In genomic region chr6:169371344-169372144, GRCh38 we compare ENCODE assay signal across 12 cellular contexts.
DNase-seq lines count a peak whose midpoint lies in the region; ATAC-seq and TF ChIP-seq lines count a peak whose summit lies in the region.
"Had no signal": no experiment of that assay in that cellular context is flagged by ENCODE, and none has a peak within 500 bp of the region (broad histone marks: within the 10 kb centered on the region; RNA-seq: fewer than 3 reads in every experiment).

No MANE protein-coding gene starts in this region.

- no peak for TF ChIP-seq CTCF in RWPE1 (conservative IDR thresholded peaks at IDR 0.05; ENCODE audit: low read depth)
- TF ChIP-seq CTCF in fibroblast of villous mesenchyme (IDR thresholded peaks at IDR 0.05; ENCODE audit: insufficient read depth, low read depth, low read length) = no peak
- TF ChIP-seq CTCF in OCI-LY7 (conservative IDR thresholded peaks at IDR 0.05; ENCODE audit: low read length) = no peak

- H3K4me2 ChIP-seq in OCI-LY7 (ENCODE audit: low read length) = no peak overlapping the region

- H3K27me3 Mint-ChIP-seq in CD4-positive, alpha-beta memory T cell = no peaks in the 10 kb centered on the region

- no TSS peak for BruUV-seq in OCI-LY7 (replicated peaks; lab: Mats Ljungman, UMichigan)

- no peaks in the 10 kb centered on the region for H3K4me1 Mint-ChIP-seq in CD4-positive, alpha-beta memory T cell

- no peak overlapping the region for H2AFZ ChIP-seq in OCI-LY7 (ENCODE audit: low read length)

- H3K27ac Mint-ChIP-seq in CD4-positive, alpha-beta memory T cell = peak overlapping the region in 1 of 7 donors; percentile 51
- H3K27ac Mint-ChIP-seq: activated naive CD8-positive, alpha-beta T cell had no signal

- H3K9me2 ChIP-seq in OCI-LY7 (ENCODE audit: insufficient read depth, low read length) = no peaks in the 10 kb centered on the region

- H4K20me1 ChIP-seq in OCI-LY7 (ENCODE audit: insufficient read depth, low read length) = no peaks in the 10 kb centered on the region

- CTCF ChIA-PET in RWPE1 (lab: Yijun Ruan, JAX) (interaction anchor here (0.7 kb wide), 1 partner anchor 807 kb away, joined by 6 read pairs; no protein-coding TSS in a partner anchor), OCI-LY7 (lab: Charles Lee; ENCODE audit: unreplicated experiment) (no interaction called here)
- CTCF ChIA-PET in CD4-positive, alpha-beta memory T cell (lab: Charles Lee; ENCODE audit: partially characterized antibody) = no interaction called here

- peaks cover 0 to 2% of the 10 kb centered on the region in 2 donors for H3K36me3 Mint-ChIP-seq in CD4-positive, alpha-beta memory T cell

- no peaks in the 10 kb centered on the region for H3K4me1 ChIP-seq in OCI-LY7 (ENCODE audit: insufficient read depth, low read length, poor library complexity, severe bottlenecking)
- H3K4me1 ChIP-seq in CD4-positive, alpha-beta memory T cell (ENCODE audit: insufficient read depth, low read length) = no peaks in the 10 kb centered on the region

- H3K9me3 ChIP-seq in OCI-LY7 (ENCODE audit: low read length) = peaks cover 8% of the 10 kb centered on the region; the same call in 1 of the 2 replicates
- no peaks in the 10 kb centered on the region for H3K9me3 ChIP-seq in CD4-positive, alpha-beta memory T cell (ENCODE audit: control insufficient read depth in 1 of 2, low read length in 2 of 2)

- H3K79me2 ChIP-seq in OCI-LY7 (ENCODE audit: insufficient read depth, low read depth, low read length) = no peaks in the 10 kb centered on the region

- peak overlapping the region; percentile 36 for H3K27ac ChIP-seq in RWPE1
- H3K27ac ChIP-seq in OCI-LY7 (ENCODE audit: low read depth, low read length, poor library complexity, severe bottlenecking) = no peak overlapping the region
- no peak overlapping the region for H3K27ac ChIP-seq in CD4-positive, alpha-beta memory T cell (ENCODE audit: low read depth, low read length)
- H3K27ac ChIP-seq: epithelial cell of prostate had no signal

- ATAC-seq in GM19023 (IDR thresholded peaks at IDR 0.05; ENCODE audit: unreplicated experiment) = no peak

- H3K9me3 Mint-ChIP-seq in CD4-positive, alpha-beta memory T cell = peaks cover 2 to 16% (median 10%) of the 10 kb centered on the region in 8 donors

- POLR2A ChIA-PET in RWPE1 (lab: Yijun Ruan, JAX; ENCODE audit: low non-redundant PET) = no interaction called here
- POLR2A ChIA-PET in OCI-LY7 (lab: Charles Lee) = interaction anchor here (0.6 kb wide), 1 partner anchor 960 kb away, joined by 3 read pairs; no protein-coding TSS in a partner anchor
- POLR2A ChIA-PET in CD4-positive, alpha-beta memory T cell (lab: Charles Lee; ENCODE audit: partially characterized antibody) = no interaction called here

- intact Hi-C loops in OCI-LY7 (cut with micrococcal nuclease; ENCODE audit: unreplicated experiment) = no loop called here
- intact Hi-C loops in CD4-positive, alpha-beta memory T cell (cut with micrococcal nuclease) = no loop called here

- H3K36me3 ChIP-seq in OCI-LY7 (ENCODE audit: insufficient read depth, low read length) = no peaks in the 10 kb centered on the region
- no peaks in the 10 kb centered on the region for H3K36me3 ChIP-seq in CD4-positive, alpha-beta memory T cell (ENCODE audit: insufficient read depth, low read length)

- H3K4me3 Mint-ChIP-seq in CD4-positive, alpha-beta memory T cell = no peak overlapping the region
- H3K4me3 Mint-ChIP-seq: activated naive CD8-positive, alpha-beta T cell had no signal

- H3K27me3 ChIP-seq in CD4-positive, alpha-beta memory T cell (ENCODE audit: insufficient read depth, low read length) = no peaks in the 10 kb centered on the region

- no peak overlapping the region for H3K4me3 ChIP-seq in fibroblast of villous mesenchyme (ENCODE audit: low read depth, low read length)
- H3K4me3 ChIP-seq in OCI-LY7 (ENCODE audit: low read depth, low read length, poor library complexity, severe bottlenecking) = no peak overlapping the region
- H3K4me3 ChIP-seq in CD4-positive, alpha-beta memory T cell (ENCODE audit: low read length in 2 of 2) = no peak overlapping the region
- H3K4me3 ChIP-seq: lung had no signal

- peak; percentile 27 for DNase-seq in AG08396 (ENCODE audit: low spot score)
- peak; percentile 88 for DNase-seq in ELF-1 (ENCODE audit: low read depth, low spot score)
- peak; percentile 20 for DNase-seq in RWPE1 (ENCODE audit: low spot score)
- peak; percentile 38 for DNase-seq in fibroblast of villous mesenchyme (ENCODE audit: low read depth)
- no peak for DNase-seq in HK-2 (ENCODE audit: unreplicated experiment)
- DNase-seq in OCI-LY7 (ENCODE audit: low spot score) = no peak
- DNase-seq in CD4-positive, alpha-beta memory T cell = no peak
- DNase-seq: DMS79 had no signal

Comparison
In these comparisons a context has a peak if more than half of its experiments do, and no peak if none do; other contexts are left out.
1. DNase-seq: peak in AG08396 (single experiment), ELF-1 (single experiment), RWPE1 (single experiment) and fibroblast of villous mesenchyme (single experiment); none in HK-2 (single experiment), OCI-LY7 (single experiment) and CD4-positive, alpha-beta memory T cell (0 of 5).